Comparison of ENCODE assay signal across 8 cellular contexts in the genomic region with DNA sequence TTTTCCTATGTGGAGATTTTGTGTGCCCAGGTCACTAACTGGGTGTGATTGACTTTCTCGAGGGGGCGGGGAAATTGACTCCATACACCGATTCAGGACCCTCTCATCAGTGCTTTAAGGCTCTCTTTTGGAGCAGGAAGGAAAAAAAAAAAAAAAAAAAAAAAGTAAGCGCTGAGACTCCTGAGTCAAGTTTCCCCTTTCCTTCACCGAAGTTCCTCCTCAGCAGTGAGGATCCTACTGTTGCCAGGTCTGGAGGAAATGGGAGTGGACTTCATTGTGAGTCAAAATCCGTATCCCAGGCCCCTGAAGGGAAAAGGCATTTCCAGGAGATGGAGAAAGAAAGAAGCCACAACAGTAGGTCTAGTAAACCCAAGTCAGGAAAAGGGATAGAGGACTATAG. TPM values are rescaled to one million over a fixed set of nuclear protein-coding genes. Genes with fewer than 3 reads are reported as not detected.
A peak's percentile ranks its signal among the peaks of the same experiment; 100 is the strongest.
DNase-seq lines count a peak whose midpoint lies in the region; ATAC-seq lines count a peak whose summit lies in the region.

No MANE protein-coding gene starts in this region.

- no peak for ATAC-seq in HG03135 (IDR thresholded peaks at IDR 0.05; ENCODE audit: unreplicated experiment)

- peaks cover 27% of the 10 kb centered on the region for H3K27me3 Mint-ChIP-seq in activated naive CD4-positive, alpha-beta T cell treated with anti-CD3 and anti-CD28 coated beads, Interleukin-2, amount 10 ng/mL, durations not matched to agents 7 days and 5 days

- no peak overlapping the region for H3K27ac Mint-ChIP-seq in activated naive CD4-positive, alpha-beta T cell treated with anti-CD3 and anti-CD28 coated beads, Interleukin-2, amount 10 ng/mL, durations not matched to agents 7 days and 5 days

- 10% methylated on average over 6 of the region's 6 CpGs for WGBS in thymus

- H3K27ac ChIP-seq in thymus (ENCODE audit: low read depth): no peak overlapping the region

- in situ Hi-C loops in G401 (cut with HindIII; ENCODE audit: low sequenced_read_pairs): no loop called here

- H3K4me1 ChIP-seq in thymus (ENCODE audit: control insufficient read depth, insufficient read depth, low read length): peaks cover 12% of the 10 kb centered on the region

- H3K9me3 ChIP-seq in thymus (ENCODE audit: control insufficient read depth): no peaks in the 10 kb centered on the region

- H3K4me3 ChIP-seq in thymus (ENCODE audit: low read length): peak overlapping the region; percentile 98

- CTCF ChIA-PET in activated naive CD4-positive, alpha-beta T cell treated with anti-CD3 and anti-CD28 coated beads, Interleukin-2, amount 10 ng/mL, durations not matched to agents 7 days and 5 days (lab: Charles Lee): interaction anchor here (0.9 to 3.3 kb wide), 4 partner anchors 8 to 146 kb away, joined by 3 to 31 read pairs (median 4); no protein-coding TSS in a partner anchor

- no peak for DNase-seq in activated naive CD4-positive, alpha-beta T cell treated with anti-CD3 and anti-CD28 coated beads, Interleukin-2, amount 10 ng/mL, durations not matched to agents 7 days and 5 days
- DNase-seq in activated naive CD4-positive, alpha-beta T cell treated with anti-CD3 and anti-CD28 coated beads, Interleukin-2, amount 50 U/mL, for 16 hours: no peak
- DNase-seq in amniotic stem cell (lab: John Stamatoyannopoulos, UW): peak; percentile 47
- DNase-seq in kidney tubule cell (ENCODE audit: low spot score): peak; percentile 85
- no peak for DNase-seq in nucleus accumbens (lab: John Stamatoyannopoulos, UW)
- DNase-seq in G401 (ENCODE audit: low spot score): no peak

- no peaks in the 10 kb centered on the region for H3K9me3 Mint-ChIP-seq in activated naive CD4-positive, alpha-beta T cell treated with anti-CD3 and anti-CD28 coated beads, Interleukin-2, amount 10 ng/mL, durations not matched to agents 7 days and 5 days

- H3K27me3 ChIP-seq in thymus (ENCODE audit: control insufficient read depth, insufficient read depth): no peaks in the 10 kb centered on the region

- H3K36me3 Mint-ChIP-seq in activated naive CD4-positive, alpha-beta T cell treated with anti-CD3 and anti-CD28 coated beads, Interleukin-2, amount 10 ng/mL, durations not matched to agents 7 days and 5 days: no peaks in the 10 kb centered on the region

- no peaks in the 10 kb centered on the region for H3K36me3 ChIP-seq in thymus (ENCODE audit: control insufficient read depth, insufficient read depth)

- H3K4me3 Mint-ChIP-seq in activated naive CD4-positive, alpha-beta T cell treated with anti-CD3 and anti-CD28 coated beads, Interleukin-2, amount 10 ng/mL, durations not matched to agents 7 days and 5 days: peak overlapping the region; percentile 94

- peaks cover 40% of the 10 kb centered on the region for H3K4me1 Mint-ChIP-seq in activated naive CD4-positive, alpha-beta T cell treated with anti-CD3 and anti-CD28 coated beads, Interleukin-2, amount 10 ng/mL, durations not matched to agents 7 days and 5 days

RNA-seq across cellular contexts. Expression of a gene that starts 1.4 kb away (rescaled TPM):
- polyA plus RNA-seq in thymus: 10.0 TPM
- 27.1 and 43.4 TPM in 2 replicates for total RNA-seq in G401 (2014; rRNA removed; shearing (Covaris generic))

Comparison
In these comparisons a context has a peak if more than half of its experiments do, and no peak if none do; other contexts are left out.
1. DNase-seq: peak in amniotic stem cell (single experiment) and kidney tubule cell (single experiment); none in activated naive CD4-positive, alpha-beta T cell treated with anti-CD3 and anti-CD28 coated beads, Interleukin-2, amount 10 ng/mL, durations not matched to agents 7 days and 5 days (single experiment), activated naive CD4-positive, alpha-beta T cell treated with anti-CD3 and anti-CD28 coated beads, Interleukin-2, amount 50 U/mL, for 16 hours (single experiment), nucleus accumbens (0 of 56) and G401 (single experiment).